In genomic region chr9:119868694-119869093, GRCh38 we compare ENCODE assay signal across 16 cellular contexts.
A peak's percentile ranks its signal among the peaks of the same experiment; 100 is the strongest.
DNase-seq lines count a peak whose midpoint lies in the region; ATAC-seq, FAIRE-seq and TF ChIP-seq lines count a peak whose summit lies in the region.
"Had no signal": no experiment of that assay in that cellular context is flagged by ENCODE, and none has a peak within 500 bp of the region (broad histone marks: within the 10 kb centered on the region; RNA-seq: fewer than 3 reads in every experiment).

No MANE protein-coding gene starts in this region.

- peak overlapping the region; percentile 79 for H3K27ac ChIP-seq in 22Rv1
- no peak overlapping the region for H3K27ac ChIP-seq in HepG2 (ENCODE audit: extremely low read length, insufficient read depth, low read length)
- no peak overlapping the region for H3K27ac ChIP-seq in heart left ventricle
- H3K27ac ChIP-seq: SJSA1, tibial nerve had no signal

- H3K4me3 ChIP-seq in LNCaP clone FGC (ENCODE audit: low read depth, low read length) (no peak overlapping the region), HepG2 (replicated peaks in 1 of 3; ENCODE audit: insufficient read depth in 1 of 3, low read depth in 2 of 3, low read length in 3 of 3) (no peak overlapping the region), heart left ventricle (no peak overlapping the region)
- H3K4me3 ChIP-seq: SJSA1, tibial nerve had no signal

- H3K36me3 ChIP-seq in HepG2 (replicated peaks in 1 of 2; ENCODE audit: control insufficient read depth in 1 of 2, insufficient read depth in 2 of 2, low read length in 2 of 2): no peaks in the 10 kb centered on the region
- H3K36me3 ChIP-seq in heart left ventricle: no peaks in the 10 kb centered on the region
- H3K36me3 ChIP-seq: SJSA1, tibial nerve had no signal

- ATAC-seq in HepG2 (peak; percentile 38; the same call in 1 of the 3 replicates), HG03039 (IDR thresholded peaks at IDR 0.05; ENCODE audit: unreplicated experiment) (no peak), HG02759 (IDR thresholded peaks at IDR 0.05; ENCODE audit: unreplicated experiment) (no peak), heart left ventricle (no peak)
- ATAC-seq: PC-3 had no signal

- in situ Hi-C loops in HepG2 (cut with HindIII; ENCODE audit: extremely low pct_ligation_motif_present, low pct_unique_long_range_greater_than_20kb): no loop called here

- TF ChIP-seq EP300 in HepG2 (IDR thresholded peaks at IDR 0.05; ENCODE audit: low read depth in 2 of 2, low read length in 2 of 2): no peak
- no peak for TF ChIP-seq EP300 in HepG2 (CRISPR knock-in tag; IDR thresholded peaks at IDR 0.05; ENCODE audit: borderline replicate concordance)

- no peaks in the 10 kb centered on the region for H3K27me3 ChIP-seq in HepG2 (ENCODE audit: control insufficient read depth in 1 of 2, insufficient read depth in 2 of 2, low read length in 2 of 2)
- H3K27me3 ChIP-seq in heart left ventricle: no peaks in the 10 kb centered on the region
- H3K27me3 ChIP-seq: SJSA1, tibial nerve had no signal

- no peaks in the 10 kb centered on the region for H4K20me1 ChIP-seq in HepG2 (ENCODE audit: insufficient read depth, low read length)

- H3K9ac ChIP-seq in HepG2 (ENCODE audit: insufficient read depth, low read depth, low read length): no peak overlapping the region

- CTCF ChIA-PET in HepG2 (lab: Yijun Ruan, JAX; ENCODE audit: low intra/inter-chr PET ratio, low total read pairs): no interaction called here

- H3K4me2 ChIP-seq in HepG2 (ENCODE audit: low read depth, low read length): no peak overlapping the region

- TF ChIP-seq CTCF in 22Rv1 (IDR thresholded peaks at IDR 0.05) (no peak), LNCaP clone FGC (IDR thresholded peaks at IDR 0.05; ENCODE audit: control insufficient read depth, extremely low read depth, insufficient read depth) (no peak), HepG2 (CRISPR knock-in tag; IDR thresholded peaks at IDR 0.05) (no peak), heart left ventricle (IDR thresholded peaks at IDR 0.05) (no peak)

- TF ChIP-seq POLR2A in HepG2 (IDR thresholded peaks at IDR 0.05; ENCODE audit: insufficient read depth in 1 of 2, low read depth in 2 of 2, low read length in 2 of 2): no peak
- no peak for TF ChIP-seq POLR2A in heart left ventricle (IDR thresholded peaks at IDR 0.05)

- intact Hi-C loops in HepG2 (cut with micrococcal nuclease; ENCODE audit: unreplicated experiment): no loop called here
- intact Hi-C loops in heart left ventricle (cut with DNase I): no loop called here

- TF ChIP-seq RAD21 in HepG2 (CRISPR knock-in tag; IDR thresholded peaks at IDR 0.05): no peak

- DNase-seq in LNCaP clone FGC (ENCODE audit: low read depth): peak; percentile 98
- peak; percentile 42 for DNase-seq in NCI-H2227 treated with DMSO at 0.1 percent for 48 hours (lab: John Stamatoyannopoulos, UW)
- no peak for DNase-seq in HepG2 (ENCODE audit: low spot score)
- DNase-seq in midbrain (lab: John Stamatoyannopoulos, UW): no peak
- DNase-seq in heart left ventricle: no peak
- DNase-seq: activated CD4-positive, alpha-beta T cell treated with anti-CD3 and anti-CD28 coated beads, Interleukin-2, amount 10 ng/mL, durations not matched to agents 7 days and 5 days; activated T-cell treated with anti-CD3 and anti-CD28 coated beads, Interleukin-2, amount 50 U/mL, for 1 hour; hippocampal formation; NCI-H1436 treated with DMSO at 0.1 percent for 48 hours; PC-3; stimulated activated CD4-positive, alpha-beta T cell treated with anti-CD3 and anti-CD28 coated beads, Interleukin-4, amount 100 ng/mL, for 4 hours had no signal

- BruUV-seq in HepG2 (replicated peaks; lab: Mats Ljungman, UMichigan): no TSS peak

- no peak for FAIRE-seq in HepG2 (lab: Jason Lieb, UNC)

- H3K4me1 ChIP-seq in HepG2 (ENCODE audit: insufficient read depth, low read length) (no peaks in the 10 kb centered on the region), heart left ventricle (no peaks in the 10 kb centered on the region)
- H3K4me1 ChIP-seq: tibial nerve had no signal

- POLR2A ChIA-PET in HepG2 (lab: Yijun Ruan, JAX): no interaction called here

- 2% methylated on average over 3 of the region's 5 CpGs for WGBS in HepG2 (ENCODE audit: low lambda C conversion rate)
- 39 to 56% (median 43%) methylated on average over 4 to 5 of the region's 5 CpGs for WGBS in heart left ventricle, 4 donors

- H3K9me3 ChIP-seq in HepG2 (ENCODE audit: low read length): no peaks in the 10 kb centered on the region
- H3K9me3 ChIP-seq in heart left ventricle: peaks cover 0 to 12% (median 0%) of the 10 kb centered on the region in 12 donors
- H3K9me3 ChIP-seq: SJSA1 had no signal

- no peak overlapping the region for H2AFZ ChIP-seq in HepG2 (ENCODE audit: low read length)

- H3K79me2 ChIP-seq in HepG2 (ENCODE audit: insufficient read depth, low read length): no peaks in the 10 kb centered on the region

TF ChIP-seq in HepG2, 621 proteins besides CTCF, POLR2A, EP300 and RAD21:
- TF ChIP-seq SP5 (CRISPR knock-in tag; IDR thresholded peaks at IDR 0.05; ENCODE audit: borderline replicate concordance, low read depth) (no peak), MTF2 (CRISPR knock-in tag; IDR thresholded peaks at IDR 0.05; ENCODE audit: borderline replicate concordance) (no peak), NR2C2 (CRISPR knock-in tag; IDR thresholded peaks at IDR 0.05; ENCODE audit: borderline replicate concordance) (no peak), MNT (IDR thresholded peaks at IDR 0.05) (no peak), ZNF446 (CRISPR knock-in tag; IDR thresholded peaks at IDR 0.05) (no peak), CERS6 (CRISPR knock-in tag; IDR thresholded peaks at IDR 0.05) (no peak), EZH2 (conservative IDR thresholded peaks at IDR 0.05; ENCODE audit: low read depth, low read length) (no peak), ZNF703 (CRISPR knock-in tag; IDR thresholded peaks at IDR 0.05; ENCODE audit: borderline replicate concordance) (no peak), GFI1 (CRISPR knock-in tag; IDR thresholded peaks at IDR 0.05; ENCODE audit: borderline replicate concordance) (no peak), BHLHE40 (IDR thresholded peaks at IDR 0.05; ENCODE audit: low read length) (no peak), ZNF235 (CRISPR knock-in tag; IDR thresholded peaks at IDR 0.05; ENCODE audit: borderline replicate concordance) (no peak), AHR (CRISPR knock-in tag; IDR thresholded peaks at IDR 0.05) (no peak), NR2F2 (IDR thresholded peaks at IDR 0.05; ENCODE audit: borderline replicate concordance, low read depth) (no peak), KLF16 (CRISPR knock-in tag; IDR thresholded peaks at IDR 0.05) (no peak), ZSCAN9 (CRISPR knock-in tag; IDR thresholded peaks at IDR 0.05; ENCODE audit: borderline replicate concordance) (no peak), PREB (CRISPR knock-in tag; IDR thresholded peaks at IDR 0.05) (no peak), ZNF780A (CRISPR knock-in tag; IDR thresholded peaks at IDR 0.05) (no peak), MTA3 (CRISPR knock-in tag; IDR thresholded peaks at IDR 0.05) (no peak), KLF12 (CRISPR knock-in tag; IDR thresholded peaks at IDR 0.05; ENCODE audit: borderline replicate concordance) (no peak), ZNF230 (CRISPR knock-in tag; IDR thresholded peaks at IDR 0.05) (no peak)

Comparison
In these comparisons a context has a peak if more than half of its experiments do, and no peak if none do; other contexts are left out.
1. DNase-seq: peak in LNCaP clone FGC (single experiment) and NCI-H2227 treated with DMSO at 0.1 percent for 48 hours (single experiment); none in HepG2 (single experiment), midbrain (single experiment) and heart left ventricle (0 of 5).